1 cellular context compared by ENCODE assay signal in genomic region chr14:99549684-99550083, GRCh38.
TF ChIP-seq lines count a peak whose summit lies in the region.

No MANE protein-coding gene starts in this region.

TF ChIP-seq in HepG2, 621 proteins besides CTCF, POLR2A, EP300 and RAD21 (continued from another document and continues in another):
- TF ChIP-seq TOPORS (CRISPR knock-in tag; IDR thresholded peaks at IDR 0.05) (no peak), ZNF891 (CRISPR knock-in tag; IDR thresholded peaks at IDR 0.05) (no peak), ATF5 (CRISPR knock-in tag; IDR thresholded peaks at IDR 0.05; ENCODE audit: low read depth) (no peak), GMEB2 (CRISPR knock-in tag; IDR thresholded peaks at IDR 0.05; ENCODE audit: low read depth) (no peak), ISL2 (CRISPR knock-in tag; IDR thresholded peaks at IDR 0.05) (no peak), ZHX1 (CRISPR knock-in tag; IDR thresholded peaks at IDR 0.05; ENCODE audit: low read depth) (0 out of 2 replicates have a peak, but pooled peaks have one; percentile 21), RNF219 (CRISPR knock-in tag; IDR thresholded peaks at IDR 0.05) (no peak), SALL1 (CRISPR knock-in tag; IDR thresholded peaks at IDR 0.05) (peak; percentile 68), NFE2L2 (IDR thresholded peaks at IDR 0.05; ENCODE audit: low read length) (no peak), MXD4 (CRISPR knock-in tag; IDR thresholded peaks at IDR 0.05) (no peak), ZNF687 (CRISPR knock-in tag; IDR thresholded peaks at IDR 0.05) (peak; percentile 56), ZNF614 (CRISPR knock-in tag; IDR thresholded peaks at IDR 0.05; ENCODE audit: borderline replicate concordance) (peak; percentile 49; the same call in 1 of the 2 replicates), FOSL1 (CRISPR knock-in tag; IDR thresholded peaks at IDR 0.05; ENCODE audit: borderline replicate concordance) (no peak), ZNF724P (CRISPR knock-in tag; IDR thresholded peaks at IDR 0.05; ENCODE audit: borderline replicate concordance) (no peak), ZBTB25 (CRISPR knock-in tag; IDR thresholded peaks at IDR 0.05) (no peak), ZNF766 (CRISPR knock-in tag; IDR thresholded peaks at IDR 0.05; ENCODE audit: borderline replicate concordance) (no peak), GLMP (CRISPR knock-in tag; IDR thresholded peaks at IDR 0.05; ENCODE audit: borderline replicate concordance) (no peak), TMF1 (CRISPR knock-in tag; IDR thresholded peaks at IDR 0.05; ENCODE audit: low read depth) (no peak), ZNF138 (CRISPR knock-in tag; IDR thresholded peaks at IDR 0.05; ENCODE audit: low read depth) (no peak), ZNF674 (CRISPR knock-in tag; IDR thresholded peaks at IDR 0.05; ENCODE audit: low read depth) (no peak), CSRNP1 (CRISPR knock-in tag; IDR thresholded peaks at IDR 0.05) (no peak), ZFP36L2 (CRISPR knock-in tag; IDR thresholded peaks at IDR 0.05) (no peak), ZNF484 (CRISPR knock-in tag; IDR thresholded peaks at IDR 0.05; ENCODE audit: borderline replicate concordance, low read depth) (no peak), PRPF4 (IDR thresholded peaks at IDR 0.05; ENCODE audit: low read depth, low read length, poor library complexity, severe bottlenecking) (no peak), FOXA1 (IDR thresholded peaks at IDR 0.05) (no peak), FOXA1 (CRISPR knock-in tag; IDR thresholded peaks at IDR 0.05) (peak; percentile 88), ZNF841 (CRISPR knock-in tag; IDR thresholded peaks at IDR 0.05; ENCODE audit: borderline replicate concordance) (no peak), TRIM24 (CRISPR knock-in tag; IDR thresholded peaks at IDR 0.05) (no peak), ZNF792 (CRISPR knock-in tag; IDR thresholded peaks at IDR 0.05) (no peak), ZNF597 (CRISPR knock-in tag; IDR thresholded peaks at IDR 0.05) (no peak), CCDC6 (CRISPR knock-in tag; IDR thresholded peaks at IDR 0.05) (no peak), ZBTB2 (CRISPR knock-in tag; IDR thresholded peaks at IDR 0.05; ENCODE audit: low read depth) (no peak), ZNF879 (CRISPR knock-in tag; IDR thresholded peaks at IDR 0.05) (no peak), LCORL (IDR thresholded peaks at IDR 0.05) (no peak), LCORL (CRISPR knock-in tag; IDR thresholded peaks at IDR 0.05) (no peak), U2AF1 (optimal IDR thresholded peaks at IDR 0.05; ENCODE audit: low read depth, low read length) (no peak), MEIS1 (CRISPR knock-in tag; IDR thresholded peaks at IDR 0.05; ENCODE audit: borderline replicate concordance) (no peak), ZNF556 (CRISPR knock-in tag; IDR thresholded peaks at IDR 0.05; ENCODE audit: borderline replicate concordance) (no peak), USF2 (IDR thresholded peaks at IDR 0.05; ENCODE audit: low read depth, low read length) (no peak), USF2 (CRISPR knock-in tag; IDR thresholded peaks at IDR 0.05; ENCODE audit: borderline replicate concordance) (no peak), TCF7 (IDR thresholded peaks at IDR 0.05; ENCODE audit: low read depth) (0 out of 2 replicates have a peak, but pooled peaks have one; percentile 24), ZNF720 (CRISPR knock-in tag; IDR thresholded peaks at IDR 0.05) (no peak), TBL1XR1 (IDR thresholded peaks at IDR 0.05; ENCODE audit: borderline replicate concordance, low read length, partially characterized antibody) (no peak), SUZ12 (IDR thresholded peaks at IDR 0.05; ENCODE audit: low read depth, low read length) (no peak)
